Comparison of ENCODE assay signal across 21 cellular contexts in genomic region chr16:75229172-75230031, GRCh38. TPM values are rescaled to one million over a fixed set of nuclear protein-coding genes. Genes with fewer than 3 reads are reported as not detected.
DNase-seq lines count a peak whose midpoint lies in the region; ATAC-seq and TF ChIP-seq lines count a peak whose summit lies in the region.
"Had no signal": no experiment of that assay in that cellular context is flagged by ENCODE, and none has a peak within 500 bp of the region (broad histone marks: within the 10 kb centered on the region; RNA-seq: fewer than 3 reads in every experiment).

No MANE protein-coding gene starts in this region.

- H3K27ac Mint-ChIP-seq in stimulated activated naive CD8-positive, alpha-beta T cell treated with anti-CD3 and anti-CD28 coated beads, Interleukin-15, amount 100 ng/mL, for 72 hours = no peak overlapping the region

- H2AK5ac ChIP-seq in neuronal stem cell (ENCODE audit: low read depth, low read length) = no peak overlapping the region

- peaks cover 8% of the 10 kb centered on the region for H3K79me1 ChIP-seq in neuronal stem cell (ENCODE audit: low read depth, low read length)

- ATAC-seq in stimulated activated naive CD8-positive, alpha-beta T cell treated with anti-CD3 and anti-CD28 coated beads, Interleukin-15, amount 100 ng/mL, for 72 hours = peak; percentile 19
- ATAC-seq in stimulated activated naive CD8-positive, alpha-beta T cell treated with anti-CD3 and anti-CD28 coated beads, Interleukin-15, Interleukin-2, amounts not matched to agents 100 U/mL and 50 U/mL, for 24 hours = no peak
- no peak for ATAC-seq in activated T-cell treated with anti-CD3 and anti-CD28 coated beads, Interleukin-2, amount 50 U/mL, for 4 hours
- ATAC-seq: A549, GM12878 had no signal

- H3K4me3 ChIP-seq in colonic mucosa (no peak overlapping the region), neuronal stem cell (ENCODE audit: low read length in 2 of 2) (no peak overlapping the region)
- H3K4me3 ChIP-seq: A549, GM12878, GM23248 had no signal

- H3K4ac ChIP-seq in neuronal stem cell (ENCODE audit: low read length) = no peak overlapping the region

- H2BK15ac ChIP-seq in neuronal stem cell (ENCODE audit: low read length) = no peak overlapping the region

- H3K36me3 ChIP-seq in colonic mucosa (peaks cover 9% of the 10 kb centered on the region), neuronal stem cell (replicated peaks in 1 of 2; ENCODE audit: control insufficient read depth in 2 of 2, insufficient read depth in 2 of 2, low read length in 2 of 2) (peaks cover 30 to 63% of the 10 kb centered on the region in 2 donors)

- H2BK5ac ChIP-seq in neuronal stem cell (ENCODE audit: low read length) = no peak overlapping the region

- intact Hi-C loops in colonic mucosa (cut with DNase I) = no loop called here

- no peak overlapping the region for H2BK120ac ChIP-seq in neuronal stem cell (ENCODE audit: low read depth, low read length)

- no CpG with 5 or more reads among the region's 48 CpGs for WGBS in neuronal stem cell (ENCODE audit: extremely low coverage in 2 of 2, insufficient read length in 2 of 2, insufficient replicate concordance in 1 of 2), 2 donors

- peaks cover 8% of the 10 kb centered on the region for H3K4me1 Mint-ChIP-seq in stimulated activated naive CD8-positive, alpha-beta T cell treated with anti-CD3 and anti-CD28 coated beads, Interleukin-15, amount 100 ng/mL, for 72 hours
- H3K4me1 Mint-ChIP-seq in activated T-cell treated with anti-CD3 and anti-CD28 coated beads, Interleukin-2, amount 50 U/mL, for 4 hours (ENCODE audit: low read depth) = peaks cover 1% of the 10 kb centered on the region

- H3K4me1 ChIP-seq in colonic mucosa (no peaks in the 10 kb centered on the region), neuronal stem cell (ENCODE audit: control insufficient read depth in 2 of 2, insufficient read depth in 1 of 2, low read depth in 1 of 2, low read length in 2 of 2) (no peaks in the 10 kb centered on the region)

- no peak overlapping the region for H3K4me2 ChIP-seq in neuronal stem cell (ENCODE audit: insufficient read depth, low read length, poor library complexity, severe bottlenecking)
- H3K4me2 ChIP-seq: A549 had no signal

- peak overlapping the region; percentile 41 for H2BK12ac ChIP-seq in neuronal stem cell (ENCODE audit: low read length)

- no peak overlapping the region for H4K8ac ChIP-seq in neuronal stem cell (ENCODE audit: low read depth, low read length)

- H3K27me3 ChIP-seq in colonic mucosa (no peaks in the 10 kb centered on the region), neuronal stem cell (ENCODE audit: control insufficient read depth in 3 of 3, insufficient read depth in 3 of 3, low read depth in 1 of 3, low read length in 3 of 3) (peaks cover 0 to 2% (median 0%) of the 10 kb centered on the region in 3 experiments)

- H3K18ac ChIP-seq in neuronal stem cell (ENCODE audit: low read length) = peak overlapping the region; percentile 3

- H3K9ac ChIP-seq in colonic mucosa (ENCODE audit: low read depth in 2 of 2, low read length in 2 of 2) (no peak overlapping the region), neuronal stem cell (ENCODE audit: low read depth, low read length, poor library complexity) (peak overlapping the region; percentile 70)
- H3K9ac ChIP-seq: GM23248 had no signal

- H3K9me3 ChIP-seq in colonic mucosa = no peaks in the 10 kb centered on the region
- H3K9me3 ChIP-seq in neuronal stem cell (replicated peaks in 1 of 2; ENCODE audit: control insufficient read depth in 2 of 2, insufficient read depth in 1 of 2, low read depth in 1 of 2, low read length in 2 of 2) = no peaks in the 10 kb centered on the region
- H3K9me3 ChIP-seq: A549 had no signal

- peaks cover 12% of the 10 kb centered on the region for H3K27me3 Mint-ChIP-seq in stimulated activated naive CD8-positive, alpha-beta T cell treated with anti-CD3 and anti-CD28 coated beads, Interleukin-15, amount 100 ng/mL, for 72 hours
- peaks cover 19% of the 10 kb centered on the region for H3K27me3 Mint-ChIP-seq in activated T-cell treated with anti-CD3 and anti-CD28 coated beads, Interleukin-2, amount 50 U/mL, for 4 hours (ENCODE audit: low read depth)

- no peak overlapping the region for H3K4me3 Mint-ChIP-seq in stimulated activated naive CD8-positive, alpha-beta T cell treated with anti-CD3 and anti-CD28 coated beads, Interleukin-15, amount 100 ng/mL, for 72 hours
- no peak overlapping the region for H3K4me3 Mint-ChIP-seq in activated T-cell treated with anti-CD3 and anti-CD28 coated beads, Interleukin-2, amount 50 U/mL, for 4 hours
- H3K4me3 Mint-ChIP-seq: HFFc6 had no signal

- H3K36me3 Mint-ChIP-seq in activated T-cell treated with anti-CD3 and anti-CD28 coated beads, Interleukin-2, amount 50 U/mL, for 4 hours (ENCODE audit: insufficient read depth) = no peaks in the 10 kb centered on the region

- no peak overlapping the region for H4K91ac ChIP-seq in neuronal stem cell (ENCODE audit: low read depth, low read length, poor library complexity)

- no peaks in the 10 kb centered on the region for H3K9me3 Mint-ChIP-seq in stimulated activated naive CD8-positive, alpha-beta T cell treated with anti-CD3 and anti-CD28 coated beads, Interleukin-15, amount 100 ng/mL, for 72 hours
- H3K9me3 Mint-ChIP-seq in activated T-cell treated with anti-CD3 and anti-CD28 coated beads, Interleukin-2, amount 50 U/mL, for 4 hours = no peaks in the 10 kb centered on the region

- H2AFZ ChIP-seq in neuronal stem cell (ENCODE audit: low read length) = no peak overlapping the region
- H2AFZ ChIP-seq: GM23248 had no signal

- DNase-seq in stimulated activated naive CD8-positive, alpha-beta T cell treated with anti-CD3 and anti-CD28 coated beads, Interleukin-15, amount 100 ng/mL, for 72 hours = no peak
- DNase-seq in stimulated activated naive CD8-positive, alpha-beta T cell treated with anti-CD3 and anti-CD28 coated beads, Interleukin-15, Interleukin-2, amounts not matched to agents 100 U/mL and 50 U/mL, for 24 hours = no peak
- DNase-seq in colonic mucosa (peak; percentile 19), neuronal stem cell (ENCODE audit: low spot score) (no peak), islet precursor cell (no peak), SW 1271 (lab: John Stamatoyannopoulos, UW) (no peak), glomerular visceral epithelial cell (ENCODE audit: extremely low spot score) (no peak)
- DNase-seq in activated T-cell treated with anti-CD3 and anti-CD28 coated beads, Interleukin-2, amount 50 U/mL, for 4 hours = no peak
- DNase-seq: C1 segment of cervical spinal cord, DMS 273 treated with DMSO at 0.1 percent for 48 hours, GDM1, GM23248, HFFc6, NCI-H1092 treated with DMSO at 0.1 percent for 48 hours, NCI-H1694, NCI-H2107, NCI-H226, NCI-H524 treated with DMSO at 0.1 percent for 48 hours had no signal

- H3K27ac ChIP-seq in colonic mucosa (no peak overlapping the region), neuronal stem cell (replicated peaks; ENCODE audit: low read length) (no peak overlapping the region)
- H3K27ac ChIP-seq: A549, GM23248 had no signal

- no peak overlapping the region for H3K14ac ChIP-seq in neuronal stem cell (ENCODE audit: low read length)

- no peak for TF ChIP-seq CTCF in colonic mucosa (IDR thresholded peaks at IDR 0.05)

- H3K23ac ChIP-seq in neuronal stem cell (ENCODE audit: low read depth, low read length, poor library complexity) = peak overlapping the region; percentile 17

RNA-seq across cellular contexts. Expression of gene CTRB1, which starts 10.6 kb away (rescaled TPM):
- total RNA-seq in colonic mucosa = 10 to 100 TPM in 1 of 2 donors, not detected in 1; 19.1 TPM
- 0.06 TPM for polyA plus RNA-seq in neuronal stem cell (2013, experiment 1 of 2)
- polyA plus RNA-seq in neuronal stem cell (2013, experiment 2 of 2) = 0.06 TPM
- 1 to 10 TPM; 2.2 to 5.5 (median 3.4) TPM for total RNA-seq in activated T-cell treated with anti-CD3 and anti-CD28 coated beads, Interleukin-2, amount 50 U/mL, for 4 hours
- total RNA-seq: GM23248, HFFc6, MCF 10A had no signal
- polyA plus RNA-seq: A549, GM12878, GM23248 had no signal

RNA-seq across cellular contexts. Expression of gene BCAR1, which starts 22.0 kb away (rescaled TPM):
- total RNA-seq in colonic mucosa = 100 to 1,000 TPM; 110 to 130 TPM
- 43.7 TPM for polyA plus RNA-seq in neuronal stem cell (2013, experiment 1 of 2)
- polyA plus RNA-seq in neuronal stem cell (2013, experiment 2 of 2) = 43.2 TPM
- 1 to 10 TPM; 1.5 to 4.3 (median 2.9) TPM for total RNA-seq in activated T-cell treated with anti-CD3 and anti-CD28 coated beads, Interleukin-2, amount 50 U/mL, for 4 hours

RNA-seq across cellular contexts. Expression of gene CTRB2, which starts 22.4 kb away (rescaled TPM):
- total RNA-seq in colonic mucosa = 10 to 100 TPM in 1 of 2 donors, not detected in 1; 29.1 TPM
- polyA plus RNA-seq in neuronal stem cell (2013, experiment 1 of 2) = not detected
- 0.01 TPM for polyA plus RNA-seq in neuronal stem cell (2013, experiment 2 of 2)
- 10 to 100 TPM in 1 of 3 donors, 1 to 10 TPM in 2; 5.5 to 10.3 (median 6.7) TPM for total RNA-seq in activated T-cell treated with anti-CD3 and anti-CD28 coated beads, Interleukin-2, amount 50 U/mL, for 4 hours
- total RNA-seq: GM23248, HFFc6, MCF 10A had no signal
- polyA plus RNA-seq: A549, GM12878, GM23248 had no signal

Comparison
In these comparisons a context has a peak if more than half of its experiments do, and no peak if none do; other contexts are left out.
1. RNA of gene BCAR1, which starts 22.0 kb away (total RNA-seq): 110 to 130 TPM in colonic mucosa; 1.5 to 4.3 TPM in activated T-cell treated with anti-CD3 and anti-CD28 coated beads, Interleukin-2, amount 50 U/mL, for 4 hours; every median in the first group is over 10 times any median in the second.